In genomic region chrX:287670-288069, GRCh38 we compare ENCODE assay signal across 24 cellular contexts.
"Had no signal": no experiment of that assay in that cellular context is flagged by ENCODE, and none has a peak within 500 bp of the region (broad histone marks: within the 10 kb centered on the region; RNA-seq: fewer than 3 reads in every experiment).

No MANE protein-coding gene starts in this region.

- H3K4me1 ChIP-seq: pancreas, psoas muscle had no signal

- H3K27me3 ChIP-seq: hepatocyte, neutrophil, pancreas, tibial artery had no signal

- H3K27ac ChIP-seq: hepatocyte, neutrophil, pancreas, psoas muscle, skin epidermis, tibial artery had no signal

- H3K27me3 Mint-ChIP-seq: activated B cell treated with CpG ODN at 0.5 μM for 24 hours; activated CD4-positive, alpha-beta T cell treated with anti-CD3 and anti-CD28 coated beads for 36 hours; activated naive CD4-positive, alpha-beta T cell treated with anti-CD3 and anti-CD28 coated beads, Interleukin-2, amount 50 U/mL, for 24 hours; stimulated activated naive CD8-positive, alpha-beta T cell treated with anti-CD3 and anti-CD28 coated beads, Interleukin-15, Interleukin-2, amounts not matched to agents 100 ng/mL and 50 ng/mL, for 24 hours had no signal

- DNase-seq: activated B cell treated with CpG ODN at 0.5 μM for 24 hours; activated CD4-positive, alpha-beta T cell treated with anti-CD3 and anti-CD28 coated beads for 36 hours; activated gamma-delta T cell treated with Interleukin-2 at 50 U/mL for 16 hours; activated T-cell treated with anti-CD3 and anti-CD28 coated beads, Interleukin-2, amount 50 U/mL, for 72 hours; central memory CD4-positive, alpha-beta T cell; effector memory CD4-positive, alpha-beta T cell; glutamatergic neuron; left ventricle myocardium superior; mammary epithelial cell; midbrain; natural killer cell; psoas muscle; stimulated activated CD4-positive, alpha-beta T cell treated with anti-CD3 and anti-CD28 coated beads, Interleukin-1b, Interleukin-23, amount 100 ng/mL, for 48 hours had no signal

- ATAC-seq: activated CD4-positive, alpha-beta T cell treated with anti-CD3 and anti-CD28 coated beads for 36 hours; activated T-cell treated with anti-CD3 and anti-CD28 coated beads, Interleukin-2, amount 50 U/mL, for 72 hours; esophagus mucosa; left ventricle myocardium superior; natural killer cell; pancreas; psoas muscle; right cardiac atrium had no signal

- H3K36me3 Mint-ChIP-seq: activated naive CD4-positive, alpha-beta T cell treated with anti-CD3 and anti-CD28 coated beads, Interleukin-2, amount 50 U/mL, for 24 hours; natural killer cell had no signal

- H3K4me3 ChIP-seq: hepatocyte, pancreas, psoas muscle, skin epidermis, tibial artery had no signal

- H3K4me3 Mint-ChIP-seq: activated B cell treated with CpG ODN at 0.5 μM for 24 hours; activated CD4-positive, alpha-beta T cell treated with anti-CD3 and anti-CD28 coated beads for 36 hours; activated naive CD4-positive, alpha-beta T cell treated with anti-CD3 and anti-CD28 coated beads, Interleukin-2, amount 50 U/mL, for 24 hours; activated T-cell treated with anti-CD3 and anti-CD28 coated beads, Interleukin-2, amount 50 U/mL, for 72 hours; brain; natural killer cell; stimulated activated naive CD8-positive, alpha-beta T cell treated with anti-CD3 and anti-CD28 coated beads, Interleukin-15, Interleukin-2, amounts not matched to agents 100 ng/mL and 50 ng/mL, for 24 hours; T-helper 1 cell treated with Interleukin-12 subunit alpha and Interleukin-12 subunit beta and Interleukin-4 antibody, amounts not matched to agents 30 μg/mL and 1 μg/mL, for 36 hours had no signal

- H3K27ac Mint-ChIP-seq: activated B cell treated with CpG ODN at 0.5 μM for 24 hours; activated CD4-positive, alpha-beta T cell treated with anti-CD3 and anti-CD28 coated beads for 36 hours; activated naive CD4-positive, alpha-beta T cell treated with anti-CD3 and anti-CD28 coated beads, Interleukin-2, amount 50 U/mL, for 24 hours; activated T-cell treated with anti-CD3 and anti-CD28 coated beads, Interleukin-2, amount 50 U/mL, for 72 hours; brain; natural killer cell; stimulated activated naive CD8-positive, alpha-beta T cell treated with anti-CD3 and anti-CD28 coated beads, Interleukin-15, Interleukin-2, amounts not matched to agents 100 ng/mL and 50 ng/mL, for 24 hours; T-helper 1 cell treated with Interleukin-12 subunit alpha and Interleukin-12 subunit beta and Interleukin-4 antibody, amounts not matched to agents 30 μg/mL and 1 μg/mL, for 36 hours had no signal

- H3K9me3 ChIP-seq: neutrophil, pancreas, psoas muscle, tibial artery had no signal

- H3K9me3 Mint-ChIP-seq: activated B cell treated with CpG ODN at 0.5 μM for 24 hours; activated naive CD4-positive, alpha-beta T cell treated with anti-CD3 and anti-CD28 coated beads, Interleukin-2, amount 50 U/mL, for 24 hours; activated T-cell treated with anti-CD3 and anti-CD28 coated beads, Interleukin-2, amount 50 U/mL, for 72 hours; natural killer cell; stimulated activated naive CD8-positive, alpha-beta T cell treated with anti-CD3 and anti-CD28 coated beads, Interleukin-15, Interleukin-2, amounts not matched to agents 100 ng/mL and 50 ng/mL, for 24 hours; T-helper 1 cell treated with Interleukin-12 subunit alpha and Interleukin-12 subunit beta and Interleukin-4 antibody, amounts not matched to agents 30 μg/mL and 1 μg/mL, for 36 hours had no signal
